ENCODE assay signal across 8 cellular contexts in genomic region chr17:44124118-44124438, GRCh38. TPM values are rescaled to one million over a fixed set of nuclear protein-coding genes. Genes with fewer than 3 reads are reported as not detected.
DNase-seq lines count a peak whose midpoint lies in the region; ATAC-seq and TF ChIP-seq lines count a peak whose summit lies in the region.

No MANE protein-coding gene starts in this region.

- ATAC-seq in natural killer cell = no peak
- no peak for ATAC-seq in HG03039 (IDR thresholded peaks at IDR 0.05; ENCODE audit: unreplicated experiment)
- no peak for ATAC-seq in GM18868 (IDR thresholded peaks at IDR 0.05; ENCODE audit: unreplicated experiment)
- no peak for ATAC-seq in HG02759 (IDR thresholded peaks at IDR 0.05; ENCODE audit: unreplicated experiment)

- no peaks in the 10 kb centered on the region for H3K9me3 ChIP-seq in Karpas-422 (ENCODE audit: low read length)

- no peaks in the 10 kb centered on the region for H3K27me3 Mint-ChIP-seq in dendritic cell treated with granulocyte-macrophage colony-stimulating factor and Interleukin-4, amounts not matched to agents 40 ng/mL and 50 ng/mL, for 4 days
- H3K27me3 Mint-ChIP-seq in natural killer cell (ENCODE audit: low read depth in 2 of 2) = peaks cover 0 to 3% of the 10 kb centered on the region in 2 donors

- H3K27me3 ChIP-seq in Karpas-422 (ENCODE audit: low read length) = no peaks in the 10 kb centered on the region

- H3K9ac ChIP-seq in Karpas-422 (ENCODE audit: low read length) = peak overlapping the region; percentile 85

- H3K27ac ChIP-seq in Karpas-422 (ENCODE audit: low read length) = no peak overlapping the region

- H3K4me1 ChIP-seq in Karpas-422 (ENCODE audit: low read length) = peaks cover 16% of the 10 kb centered on the region

- H3K36me3 ChIP-seq in Karpas-422 (ENCODE audit: insufficient read depth, low read length) = no peaks in the 10 kb centered on the region

- intact Hi-C loops in dendritic cell treated with granulocyte-macrophage colony-stimulating factor and Interleukin-4, amounts not matched to agents 40 ng/mL and 50 ng/mL, for 4 days (cut with micrococcal nuclease) = loop anchor here (1.0 kb wide), 1 partner anchor 62 kb away; the partner anchor contains the start of gene TMUB2
- intact Hi-C loops in natural killer cell (cut with micrococcal nuclease) = loop anchor here (5.0 kb wide), 3 partner anchors 52 to 203 kb away; partner anchors contain the start of genes G6PC3 and TMUB2

- H3K9me3 Mint-ChIP-seq in dendritic cell treated with granulocyte-macrophage colony-stimulating factor and Interleukin-4, amounts not matched to agents 40 ng/mL and 50 ng/mL, for 4 days = no peaks in the 10 kb centered on the region
- no peaks in the 10 kb centered on the region for H3K9me3 Mint-ChIP-seq in natural killer cell

- peak overlapping the region; percentile 96 for H3K27ac Mint-ChIP-seq in dendritic cell treated with granulocyte-macrophage colony-stimulating factor and Interleukin-4, amounts not matched to agents 40 ng/mL and 50 ng/mL, for 4 days
- peak overlapping the region; percentile 86 to 97 for H3K27ac Mint-ChIP-seq in natural killer cell

- H3K4me1 Mint-ChIP-seq in dendritic cell treated with granulocyte-macrophage colony-stimulating factor and Interleukin-4, amounts not matched to agents 40 ng/mL and 50 ng/mL, for 4 days (ENCODE audit: low read depth) = peaks cover 35% of the 10 kb centered on the region
- H3K4me1 Mint-ChIP-seq in natural killer cell = peaks cover 15 to 27% of the 10 kb centered on the region in 2 donors

- H3K36me3 Mint-ChIP-seq in dendritic cell treated with granulocyte-macrophage colony-stimulating factor and Interleukin-4, amounts not matched to agents 40 ng/mL and 50 ng/mL, for 4 days (ENCODE audit: low read depth) = peaks cover 26% of the 10 kb centered on the region
- no peaks in the 10 kb centered on the region for H3K36me3 Mint-ChIP-seq in natural killer cell

- H4K20me1 ChIP-seq in Karpas-422 (ENCODE audit: insufficient read depth, low read depth, low read length) = peaks cover 14% of the 10 kb centered on the region; the same call in 1 of the 2 replicates

- H3K4me3 Mint-ChIP-seq in dendritic cell treated with granulocyte-macrophage colony-stimulating factor and Interleukin-4, amounts not matched to agents 40 ng/mL and 50 ng/mL, for 4 days = peak overlapping the region; percentile 90
- H3K4me3 Mint-ChIP-seq in natural killer cell = peak overlapping the region; percentile 90

- H3K9me2 ChIP-seq in Karpas-422 (replicated peaks; ENCODE audit: insufficient read depth, low read length) = no peaks in the 10 kb centered on the region

- no peak for TF ChIP-seq CTCF in AG09309 (IDR thresholded peaks at IDR 0.05; ENCODE audit: control insufficient read depth, insufficient read depth, low read depth, low read length, missing control alignments)
- peak; percentile 2 for TF ChIP-seq CTCF in natural killer cell (IDR thresholded peaks at IDR 0.05)

- no peaks in the 10 kb centered on the region for H3K79me2 ChIP-seq in Karpas-422 (ENCODE audit: low read length)

- peak overlapping the region; percentile 88 for H3K4me2 ChIP-seq in Karpas-422 (ENCODE audit: low read depth, low read length, poor library complexity, severe bottlenecking)

- DNase-seq in AG09309 (ENCODE audit: low read depth) (no peak), Karpas-422 (no peak), natural killer cell (no peak), C1 segment of cervical spinal cord (lab: John Stamatoyannopoulos, UW) (no peak)

- peak overlapping the region; percentile 44 for H3K4me3 ChIP-seq in AG09309 (ENCODE audit: control insufficient read depth, low read depth, low read length)
- peak overlapping the region; percentile 74 for H3K4me3 ChIP-seq in Karpas-422 (ENCODE audit: low read length)

- H2AFZ ChIP-seq in Karpas-422 (ENCODE audit: low read length) = peak overlapping the region; percentile 97

RNA-seq across cellular contexts. Expression of gene HDAC5, which starts 0.6 kb away (rescaled TPM):
- 24.4 and 44.2 TPM in 2 replicates for total RNA-seq in Karpas-422 (2014; rRNA removed; shearing (Covaris generic); ENCODE audit: low replicate concordance)
- total RNA-seq in natural killer cell = 100 to 1,000 TPM in 1 of 3 donors, 10 to 100 TPM in 2; 79.2 to 100 (median 91.9) TPM

RNA-seq across cellular contexts. Expression of gene HROB, which starts 17.7 kb away (rescaled TPM):
- 3.7 and 4.6 TPM in 2 replicates for total RNA-seq in Karpas-422 (2014; rRNA removed; shearing (Covaris generic); ENCODE audit: low replicate concordance)
- 1 to 10 TPM; 1.9 to 4.4 (median 2.4) TPM for total RNA-seq in natural killer cell

RNA-seq across cellular contexts. Expression of gene ASB16, which starts 46.4 kb away (rescaled TPM):
- total RNA-seq in Karpas-422 (2014; rRNA removed; shearing (Covaris generic); ENCODE audit: low replicate concordance) = not detected in 2 replicates
- total RNA-seq in natural killer cell = not detected

RNA-seq across cellular contexts. Expression of gene G6PC3, which starts 53.5 kb away (rescaled TPM):
- 43.6 and 59.6 TPM in 2 replicates for total RNA-seq in Karpas-422 (2014; rRNA removed; shearing (Covaris generic); ENCODE audit: low replicate concordance)
- total RNA-seq in natural killer cell = 10 to 100 TPM; 18.2 to 21.7 (median 20.6) TPM

RNA-seq across cellular contexts. Expression of gene LSM12, which starts 57.6 kb away (rescaled TPM):
- total RNA-seq in Karpas-422 (2014; rRNA removed; shearing (Covaris generic); ENCODE audit: low replicate concordance) = 43.9 and 73.1 TPM in 2 replicates
- total RNA-seq in natural killer cell = 10 to 100 TPM; 46.9 to 54.0 (median 51.8) TPM
